Comparison of ENCODE assay signal across 8 cellular contexts in the genomic region with DNA sequence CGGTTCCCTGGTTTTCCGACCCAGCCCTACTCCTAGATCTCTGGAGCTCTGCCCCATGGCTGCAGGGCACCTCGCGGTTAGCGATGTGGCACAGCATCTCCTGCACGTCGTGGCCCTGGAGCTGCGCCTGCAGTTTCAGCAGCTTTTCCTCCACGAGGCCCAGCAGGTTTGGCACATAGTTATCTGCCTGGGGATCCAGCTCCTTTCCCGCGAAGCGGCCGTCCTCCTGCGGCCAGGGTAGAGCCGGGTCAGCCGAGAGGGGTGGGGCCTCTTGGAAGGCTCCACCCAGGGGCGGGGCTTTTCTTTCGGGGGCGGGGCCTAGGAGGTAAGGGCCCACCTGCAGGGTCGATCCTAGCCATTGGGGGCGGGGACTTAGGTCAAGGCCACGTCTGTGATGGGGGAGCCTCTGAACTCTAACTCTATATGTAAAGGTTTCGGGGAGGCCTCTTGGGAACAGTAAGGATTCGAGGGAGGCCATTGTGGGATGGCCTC. TPM values are rescaled to one million over a fixed set of nuclear protein-coding genes. Genes with fewer than 3 reads are reported as not detected.
A peak's percentile ranks its signal among the peaks of the same experiment; 100 is the strongest.
DNase-seq lines count a peak whose midpoint lies in the region; ATAC-seq and TF ChIP-seq lines count a peak whose summit lies in the region.

No MANE protein-coding gene starts in this region.

- TF ChIP-seq CTCF in coronary artery (IDR thresholded peaks at IDR 0.05): no peak

- H3K36me3 ChIP-seq in H7 (replicated peaks; ENCODE audit: control insufficient read depth, insufficient read depth, low read length): no peaks in the 10 kb centered on the region

- H3K4me3 Mint-ChIP-seq in T-helper 1 cell treated with Interleukin-12 subunit alpha and Interleukin-12 subunit beta and Interleukin-4 antibody, amounts not matched to agents 30 μg/mL and 1 μg/mL, for 36 hours: peak overlapping the region; percentile 42
- peak overlapping the region; percentile 58 to 88 (median 80) for H3K4me3 Mint-ChIP-seq in naive thymus-derived CD8-positive, alpha-beta T cell

- H3K4me1 Mint-ChIP-seq in T-helper 1 cell treated with Interleukin-12 subunit alpha and Interleukin-12 subunit beta and Interleukin-4 antibody, amounts not matched to agents 30 μg/mL and 1 μg/mL, for 36 hours (ENCODE audit: low read depth): peaks cover 25% of the 10 kb centered on the region
- H3K4me1 Mint-ChIP-seq in naive thymus-derived CD8-positive, alpha-beta T cell: peaks cover 18 to 52% (median 46%) of the 10 kb centered on the region in 4 donors

- peak overlapping the region; percentile 69 to 89 for H3K27ac ChIP-seq in coronary artery

- H3K36me3 Mint-ChIP-seq in T-helper 1 cell treated with Interleukin-12 subunit alpha and Interleukin-12 subunit beta and Interleukin-4 antibody, amounts not matched to agents 30 μg/mL and 1 μg/mL, for 36 hours (ENCODE audit: low read depth): no peaks in the 10 kb centered on the region
- H3K36me3 Mint-ChIP-seq in naive thymus-derived CD8-positive, alpha-beta T cell: no peaks in the 10 kb centered on the region

- H3K9me3 Mint-ChIP-seq in T-helper 1 cell treated with Interleukin-12 subunit alpha and Interleukin-12 subunit beta and Interleukin-4 antibody, amounts not matched to agents 30 μg/mL and 1 μg/mL, for 36 hours: no peaks in the 10 kb centered on the region
- H3K9me3 Mint-ChIP-seq in naive thymus-derived CD8-positive, alpha-beta T cell: no peaks in the 10 kb centered on the region

- POLR2A ChIA-PET in naive thymus-derived CD8-positive, alpha-beta T cell (lab: Charles Lee): interaction anchor here (1.4 to 2.5 kb wide), 5 partner anchors 9 to 47 kb away, joined by 4 to 13 read pairs (median 6); a partner anchor contains a TSS

- peaks cover 70% of the 10 kb centered on the region for H3K27me3 Mint-ChIP-seq in T-helper 1 cell treated with Interleukin-12 subunit alpha and Interleukin-12 subunit beta and Interleukin-4 antibody, amounts not matched to agents 30 μg/mL and 1 μg/mL, for 36 hours (ENCODE audit: low read depth)
- H3K27me3 Mint-ChIP-seq in naive thymus-derived CD8-positive, alpha-beta T cell: peaks cover 16 to 66% (median 37%) of the 10 kb centered on the region in 5 donors

- H3K4me3 ChIP-seq in H7 (ENCODE audit: insufficient read depth, low read depth, low read length) (peak overlapping the region; percentile 60), coronary artery (peak overlapping the region; percentile 76)

- ATAC-seq in naive thymus-derived CD8-positive, alpha-beta T cell: peak; percentile 37 to 44
- ATAC-seq in HG03469 (IDR thresholded peaks at IDR 0.05; ENCODE audit: unreplicated experiment): no peak

- H3K27me3 ChIP-seq in H7 (ENCODE audit: control insufficient read depth, insufficient read depth, low read length): peaks cover 61% of the 10 kb centered on the region

- no peak overlapping the region for H3K27ac Mint-ChIP-seq in T-helper 1 cell treated with Interleukin-12 subunit alpha and Interleukin-12 subunit beta and Interleukin-4 antibody, amounts not matched to agents 30 μg/mL and 1 μg/mL, for 36 hours
- H3K27ac Mint-ChIP-seq in naive thymus-derived CD8-positive, alpha-beta T cell: peak overlapping the region in 1 of 10 donors; percentile 47

- DNase-seq in DMS53 treated with DMSO at 0.1 percent for 48 hours (lab: John Stamatoyannopoulos, UW; ENCODE audit: unreplicated experiment) (peak; percentile 61), H7 (peak; percentile 93), coronary artery (ENCODE audit: low spot score) (no peak), NCI-H1048 (lab: John Stamatoyannopoulos, UW) (no peak), NCI-H1092 treated with DMSO at 0.1 percent for 48 hours (lab: John Stamatoyannopoulos, UW) (no peak)
- DNase-seq in naive thymus-derived CD8-positive, alpha-beta T cell: peak in 8 of 10 donors; percentile 23 to 74 (median 38)

RNA-seq across cellular contexts. Expression of a gene that starts 2.5 kb away (rescaled TPM):
- 1.6 and 7.8 TPM in 2 replicates for total RNA-seq in H7 (2014; rRNA removed; shearing (Covaris generic))
- total RNA-seq in naive thymus-derived CD8-positive, alpha-beta T cell: not detected
- polyA plus RNA-seq in naive thymus-derived CD8-positive, alpha-beta T cell: not detected

RNA-seq across cellular contexts. Expression of a gene that starts 13.3 kb away (rescaled TPM):
- 0.66 and 1.4 TPM in 2 replicates for total RNA-seq in H7 (2014; rRNA removed; shearing (Covaris generic))
- total RNA-seq in naive thymus-derived CD8-positive, alpha-beta T cell: not detected
- polyA plus RNA-seq in naive thymus-derived CD8-positive, alpha-beta T cell: not detected

RNA-seq across cellular contexts. Expression of a gene that starts 13.8 kb away (rescaled TPM):
- total RNA-seq in H7 (2014; rRNA removed; shearing (Covaris generic)): 97.7 and 108 TPM in 2 replicates
- total RNA-seq in naive thymus-derived CD8-positive, alpha-beta T cell: 100 to 1,000 TPM; 252 to 262 TPM
- polyA plus RNA-seq in naive thymus-derived CD8-positive, alpha-beta T cell: 10 to 100 TPM; 23.5 to 58.7 (median 28.0) TPM

RNA-seq across cellular contexts. Expression of a gene that starts 37.5 kb away (rescaled TPM):
- total RNA-seq in H7 (2014; rRNA removed; shearing (Covaris generic)): 14.9 and 15.8 TPM in 2 replicates
- total RNA-seq in naive thymus-derived CD8-positive, alpha-beta T cell: 1 to 10 TPM; 5.1 to 6.2 TPM
- polyA plus RNA-seq in naive thymus-derived CD8-positive, alpha-beta T cell: 1 to 10 TPM; 5.1 to 6.9 (median 5.9) TPM

RNA-seq across cellular contexts. Expression of a gene that starts 47.2 kb away (rescaled TPM):
- total RNA-seq in H7 (2014; rRNA removed; shearing (Covaris generic)): 3.0 and 3.3 TPM in 2 replicates
- 1 to 10 TPM; 5.6 to 5.7 TPM for total RNA-seq in naive thymus-derived CD8-positive, alpha-beta T cell
- 1 to 10 TPM; 4.3 to 5.8 (median 4.7) TPM for polyA plus RNA-seq in naive thymus-derived CD8-positive, alpha-beta T cell

Comparison
In these comparisons a context has a peak if more than half of its experiments do, and no peak if none do; other contexts are left out.
1. DNase-seq: peak in DMS53 treated with DMSO at 0.1 percent for 48 hours (single experiment), H7 (single experiment) and naive thymus-derived CD8-positive, alpha-beta T cell (8 of 10); none in coronary artery (single experiment), NCI-H1048 (single experiment) and NCI-H1092 treated with DMSO at 0.1 percent for 48 hours (single experiment).